ENCODE assay signal across 11 cellular contexts in the genomic region with DNA sequence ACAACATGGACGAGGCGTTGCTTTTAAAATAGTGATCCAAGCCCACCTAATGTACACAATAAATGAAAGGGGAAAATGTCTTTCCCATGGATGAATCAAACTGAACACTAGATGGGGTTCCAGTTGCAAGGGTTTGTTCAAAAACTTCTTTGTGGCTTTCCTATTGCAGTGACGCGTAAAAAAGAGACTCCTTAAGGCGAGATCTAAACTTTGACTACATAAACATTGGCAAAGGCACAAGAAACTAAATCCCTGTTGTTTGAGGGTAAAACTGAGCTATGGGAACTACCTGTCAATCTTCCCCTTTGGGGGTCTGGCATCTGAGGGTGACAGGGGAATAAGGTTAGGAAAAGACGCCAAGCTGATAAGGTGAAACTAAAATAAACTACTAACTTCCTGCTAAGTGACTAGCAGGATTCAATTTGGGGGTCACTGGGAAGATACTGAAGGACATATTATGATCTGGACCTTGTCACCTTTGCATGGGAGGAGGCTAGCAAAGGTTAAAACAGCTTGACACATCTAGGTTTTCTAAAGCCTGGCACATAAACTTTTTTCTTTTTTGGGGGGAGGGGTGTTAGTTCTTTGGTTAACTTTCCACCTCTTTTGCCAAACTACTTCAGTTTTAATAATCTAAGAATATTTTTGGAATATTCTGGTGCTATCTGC. TPM values are rescaled to one million over a fixed set of nuclear protein-coding genes. Genes with fewer than 3 reads are reported as not detected.
DNase-seq lines count a peak whose midpoint lies in the region; FAIRE-seq and TF ChIP-seq lines count a peak whose summit lies in the region.
"Had no signal": no experiment of that assay in that cellular context is flagged by ENCODE, and none has a peak within 500 bp of the region (broad histone marks: within the 10 kb centered on the region; RNA-seq: fewer than 3 reads in every experiment).

No MANE protein-coding gene starts in this region.

- no peaks in the 10 kb centered on the region for H3K9me3 ChIP-seq in CD8-positive, alpha-beta memory T cell (ENCODE audit: low read length)
- no peaks in the 10 kb centered on the region for H3K9me3 ChIP-seq in right atrium auricular region
- H3K9me3 ChIP-seq: esophagus muscularis mucosa had no signal

- DNase-seq in Calu3 (no peak), RCC 7860 (ENCODE audit: low spot score) (peak; percentile 32), fibroblast of the conjunctiva (ENCODE audit: low read depth) (peak; percentile 41), pons (ENCODE audit: low spot score) (peak; percentile 86), NCI-H774 (lab: John Stamatoyannopoulos, UW) (no peak), right atrium auricular region (ENCODE audit: low spot score) (no peak)
- DNase-seq in CD8-positive, alpha-beta memory T cell, result no peak
- DNase-seq in stimulated activated CD4-positive, alpha-beta T cell treated with anti-CD3 and anti-CD28 coated beads, Interleukin-4, amount 100 ng/mL, for 1 hour, result no peak
- DNase-seq: activated naive CD4-positive, alpha-beta T cell had no signal

- no peak overlapping the region for H3K27ac Mint-ChIP-seq in Calu3 (ENCODE audit: unreplicated experiment)
- H3K27ac Mint-ChIP-seq in CD8-positive, alpha-beta memory T cell, result no peak overlapping the region

- H3K27me3 ChIP-seq in CD8-positive, alpha-beta memory T cell (ENCODE audit: insufficient read depth, low read length, poor library complexity, severe bottlenecking), result no peaks in the 10 kb centered on the region
- peaks cover 10 to 11% of the 10 kb centered on the region in 2 donors for H3K27me3 ChIP-seq in right atrium auricular region

- no peak overlapping the region for H3K27ac ChIP-seq in CD8-positive, alpha-beta memory T cell (ENCODE audit: low read depth, low read length)
- no peak overlapping the region for H3K27ac ChIP-seq in right atrium auricular region
- H3K27ac ChIP-seq: esophagus muscularis mucosa had no signal

- no TSS peak for BruUV-seq in Calu3 (replicated peaks; lab: Mats Ljungman, UMichigan)

- H3K4me1 Mint-ChIP-seq in Calu3 (ENCODE audit: low read depth, unreplicated experiment), result peaks cover 12% of the 10 kb centered on the region
- no peaks in the 10 kb centered on the region for H3K4me1 Mint-ChIP-seq in CD8-positive, alpha-beta memory T cell

- no peak overlapping the region for H3K4me3 ChIP-seq in CD8-positive, alpha-beta memory T cell (ENCODE audit: low read length)
- H3K4me3 ChIP-seq in right atrium auricular region, result no peak overlapping the region
- H3K4me3 ChIP-seq: esophagus muscularis mucosa had no signal

- POLR2A ChIA-PET in CD8-positive, alpha-beta memory T cell (lab: Charles Lee), result no interaction called here

- TF ChIP-seq CTCF in Calu3 (IDR thresholded peaks at IDR 0.05; ENCODE audit: unreplicated experiment) (peak; percentile 34), right atrium auricular region (IDR thresholded peaks at IDR 0.05) (no peak)

- no peak overlapping the region for H3K4me3 Mint-ChIP-seq in Calu3 (ENCODE audit: low read depth, unreplicated experiment)
- no peak overlapping the region for H3K4me3 Mint-ChIP-seq in CD8-positive, alpha-beta memory T cell

- H3K36me3 ChIP-seq in CD8-positive, alpha-beta memory T cell (ENCODE audit: insufficient read depth, low read length), result no peaks in the 10 kb centered on the region
- H3K36me3 ChIP-seq in right atrium auricular region, result no peaks in the 10 kb centered on the region
- H3K36me3 ChIP-seq: esophagus muscularis mucosa had no signal

- no peaks in the 10 kb centered on the region for H3K4me1 ChIP-seq in CD8-positive, alpha-beta memory T cell (ENCODE audit: insufficient read depth, low read length)
- peaks cover 0 to 10% of the 10 kb centered on the region in 2 donors for H3K4me1 ChIP-seq in right atrium auricular region

- peak; percentile 80 for FAIRE-seq in RCC 7860 (lab: Jason Lieb, UNC)
- FAIRE-seq: urothelium cell line had no signal

- peaks cover 44% of the 10 kb centered on the region for H3K27me3 Mint-ChIP-seq in Calu3 (ENCODE audit: unreplicated experiment)
- peaks cover 21 to 40% of the 10 kb centered on the region in 2 donors for H3K27me3 Mint-ChIP-seq in CD8-positive, alpha-beta memory T cell

- CTCF ChIA-PET in Calu3 (lab: Charles Lee), result no interaction called here
- CTCF ChIA-PET in CD8-positive, alpha-beta memory T cell (lab: Charles Lee), result no interaction called here

- no peaks in the 10 kb centered on the region for H3K9me3 Mint-ChIP-seq in Calu3 (ENCODE audit: low read depth, unreplicated experiment)
- peaks cover 0 to 4% (median 2%) of the 10 kb centered on the region in 5 donors for H3K9me3 Mint-ChIP-seq in CD8-positive, alpha-beta memory T cell

- H3K36me3 Mint-ChIP-seq in Calu3 (ENCODE audit: insufficient read depth, unreplicated experiment), result no peaks in the 10 kb centered on the region
- H3K36me3 Mint-ChIP-seq in CD8-positive, alpha-beta memory T cell, result no peaks in the 10 kb centered on the region

- intact Hi-C loops in Calu3 (cut with micrococcal nuclease; ENCODE audit: unreplicated experiment), result loop anchor here (1.0 kb wide), 1 partner anchor 616 kb away; no protein-coding TSS in a partner anchor

RNA-seq across cellular contexts. Expression of gene SALL1, which starts 4.7 kb away (rescaled TPM):
- total RNA-seq in Calu3 (2022) (not detected in 2 replicates), right atrium auricular region (1 to 10 TPM; 1.3 to 6.9 TPM)
- total RNA-seq in CD8-positive, alpha-beta memory T cell, result not detected
- not detected for polyA plus RNA-seq in CD8-positive, alpha-beta memory T cell
- total RNA-seq: esophagus muscularis mucosa had no signal

Comparison
In these comparisons a context has a peak if more than half of its experiments do, and no peak if none do; other contexts are left out.
1. DNase-seq: peak in RCC 7860 (single experiment), fibroblast of the conjunctiva (single experiment) and pons (single experiment); none in Calu3 (single experiment), CD8-positive, alpha-beta memory T cell (0 of 5), NCI-H774 (single experiment), right atrium auricular region (single experiment) and stimulated activated CD4-positive, alpha-beta T cell treated with anti-CD3 and anti-CD28 coated beads, Interleukin-4, amount 100 ng/mL, for 1 hour (single experiment).